ENCODE assay signal across 8 cellular contexts in genomic region chr1:150009604-150010387, GRCh38. TPM values are rescaled to one million over a fixed set of nuclear protein-coding genes. Genes with fewer than 3 reads are reported as not detected.
DNase-seq lines count a peak whose midpoint lies in the region; ATAC-seq and TF ChIP-seq lines count a peak whose summit lies in the region.

No MANE protein-coding gene starts in this region.

- DNase-seq in CD4-positive, CD25-positive, alpha-beta regulatory T cell: peak; percentile 10 to 54 (median 29)
- DNase-seq in GOT3 (lab: John Stamatoyannopoulos, UW): peak; percentile 3
- DNase-seq in NCI-H1105 treated with DMSO at 0.1 percent for 48 hours (lab: John Stamatoyannopoulos, UW): peak; percentile 48
- DNase-seq in activated CD4-positive, alpha-beta T cell treated with anti-CD3 and anti-CD28 coated beads for 36 hours: peak; percentile 82
- peak; percentile 60 for DNase-seq in colonic mucosa
- DNase-seq in left kidney (ENCODE audit: low read depth, low spot score): peak; percentile 85
- DNase-seq in stimulated activated CD4-positive, alpha-beta T cell treated with anti-CD3 and anti-CD28 coated beads, Interleukin-1b, Interleukin-23, amount 100 ng/mL, for 4 hours (ENCODE audit: low read depth in 2 of 2): peak; percentile 48
- DNase-seq in OCI-M2 (lab: John Stamatoyannopoulos, UW; ENCODE audit: unreplicated experiment): no peak

- H3K27ac ChIP-seq in CD4-positive, CD25-positive, alpha-beta regulatory T cell (ENCODE audit: insufficient read depth, low read length, poor library complexity, severe bottlenecking): peak overlapping the region; percentile 29
- peak overlapping the region; percentile 87 for H3K27ac ChIP-seq in colonic mucosa

- CTCF ChIA-PET in activated CD4-positive, alpha-beta T cell treated with anti-CD3 and anti-CD28 coated beads for 36 hours (lab: Charles Lee): interaction anchor here (0.6 to 4.4 kb wide), 6 partner anchors 13 to 122 kb away, joined by 3 to 34 read pairs (median 3); a partner anchor contains a TSS

- no peaks in the 10 kb centered on the region for H3K27me3 ChIP-seq in CD4-positive, CD25-positive, alpha-beta regulatory T cell (ENCODE audit: control insufficient read depth, insufficient read depth, low read length)
- no peaks in the 10 kb centered on the region for H3K27me3 ChIP-seq in colonic mucosa

- H3K4me1 ChIP-seq in CD4-positive, CD25-positive, alpha-beta regulatory T cell (ENCODE audit: control insufficient read depth, insufficient read depth, low read length, poor library complexity, severe bottlenecking): peaks cover 21% of the 10 kb centered on the region
- H3K4me1 ChIP-seq in colonic mucosa: no peaks in the 10 kb centered on the region

- no peak for TF ChIP-seq CTCF in colonic mucosa (IDR thresholded peaks at IDR 0.05)

- H3K36me3 ChIP-seq in CD4-positive, CD25-positive, alpha-beta regulatory T cell (ENCODE audit: control insufficient read depth, insufficient read depth, low read length): no peaks in the 10 kb centered on the region
- no peaks in the 10 kb centered on the region for H3K36me3 ChIP-seq in colonic mucosa

- peaks cover 26 to 37% (median 30%) of the 10 kb centered on the region in 4 donors for H3K4me1 Mint-ChIP-seq in CD4-positive, CD25-positive, alpha-beta regulatory T cell
- H3K4me1 Mint-ChIP-seq in activated CD4-positive, alpha-beta T cell treated with anti-CD3 and anti-CD28 coated beads for 36 hours: peaks cover 44% of the 10 kb centered on the region

- peak overlapping the region; percentile 95 to 100 (median 98) for H3K4me3 Mint-ChIP-seq in CD4-positive, CD25-positive, alpha-beta regulatory T cell
- peak overlapping the region; percentile 99 for H3K4me3 Mint-ChIP-seq in activated CD4-positive, alpha-beta T cell treated with anti-CD3 and anti-CD28 coated beads for 36 hours

- H3K36me3 Mint-ChIP-seq in CD4-positive, CD25-positive, alpha-beta regulatory T cell: peaks cover 5% of the 10 kb centered on the region
- H3K36me3 Mint-ChIP-seq in activated CD4-positive, alpha-beta T cell treated with anti-CD3 and anti-CD28 coated beads for 36 hours (ENCODE audit: low read depth): peaks cover 25% of the 10 kb centered on the region

- no peaks in the 10 kb centered on the region for H3K9me3 Mint-ChIP-seq in CD4-positive, CD25-positive, alpha-beta regulatory T cell
- no peaks in the 10 kb centered on the region for H3K9me3 Mint-ChIP-seq in activated CD4-positive, alpha-beta T cell treated with anti-CD3 and anti-CD28 coated beads for 36 hours (ENCODE audit: low read depth)

- POLR2A ChIA-PET in activated CD4-positive, alpha-beta T cell treated with anti-CD3 and anti-CD28 coated beads for 36 hours (lab: Charles Lee): interaction anchor here (0.7 to 1.7 kb wide), 6 partner anchors 12 to 619 kb away, joined by 3 to 13 read pairs (median 4); a partner anchor contains a TSS

- intact Hi-C loops in activated CD4-positive, alpha-beta T cell treated with anti-CD3 and anti-CD28 coated beads for 36 hours (cut with DNase I, micrococcal nuclease): loop anchor here in 1 of 2 experiments (1.0 to 5.0 kb wide), 11 partner anchors 13 to 620 kb away; partner anchors contain the start of genes ANP32E, BOLA1, ENSA and PLEKHO1
- intact Hi-C loops in colonic mucosa (cut with DNase I): loop anchor here (5.0 kb wide), 1 partner anchor 42 kb away; no protein-coding TSS in a partner anchor

- no peaks in the 10 kb centered on the region for H3K27me3 Mint-ChIP-seq in CD4-positive, CD25-positive, alpha-beta regulatory T cell
- no peaks in the 10 kb centered on the region for H3K27me3 Mint-ChIP-seq in activated CD4-positive, alpha-beta T cell treated with anti-CD3 and anti-CD28 coated beads for 36 hours

- H3K4me3 ChIP-seq in CD4-positive, CD25-positive, alpha-beta regulatory T cell (ENCODE audit: low read depth, low read length): peak overlapping the region; percentile 93
- peak overlapping the region; percentile 73 for H3K4me3 ChIP-seq in colonic mucosa

- peak; percentile 42 to 44 for ATAC-seq in CD4-positive, CD25-positive, alpha-beta regulatory T cell (ENCODE audit: low read depth in 2 of 2)
- peak; percentile 67 for ATAC-seq in activated CD4-positive, alpha-beta T cell treated with anti-CD3 and anti-CD28 coated beads for 36 hours

- H3K9me3 ChIP-seq in CD4-positive, CD25-positive, alpha-beta regulatory T cell (ENCODE audit: control insufficient read depth in 2 of 2, low read length in 2 of 2): no peaks in the 10 kb centered on the region
- no peaks in the 10 kb centered on the region for H3K9me3 ChIP-seq in colonic mucosa

- peak overlapping the region; percentile 93 to 99 (median 97) for H3K27ac Mint-ChIP-seq in CD4-positive, CD25-positive, alpha-beta regulatory T cell
- H3K27ac Mint-ChIP-seq in activated CD4-positive, alpha-beta T cell treated with anti-CD3 and anti-CD28 coated beads for 36 hours: peak overlapping the region; percentile 99

- peak overlapping the region; percentile 93 to 99 for H3K9ac ChIP-seq in colonic mucosa (ENCODE audit: low read depth in 2 of 2, low read length in 2 of 2)

RNA-seq across cellular contexts. Expression of gene OTUD7B, which starts 0.7 kb away (rescaled TPM):
- total RNA-seq in CD4-positive, CD25-positive, alpha-beta regulatory T cell: 6.7 TPM
- 1 to 10 TPM in 2 of 4 donors, under 1 TPM in 2; 0.57 to 1.3 (median 1.1) TPM for polyA plus RNA-seq in CD4-positive, CD25-positive, alpha-beta regulatory T cell
- 10 to 100 TPM; 18.5 to 20.1 TPM for total RNA-seq in activated CD4-positive, alpha-beta T cell treated with anti-CD3 and anti-CD28 coated beads for 36 hours
- total RNA-seq in colonic mucosa: 10 to 100 TPM; 33.7 to 38.7 TPM

RNA-seq across cellular contexts. Expression of gene VPS45, which starts 57.8 kb away (rescaled TPM):
- total RNA-seq in CD4-positive, CD25-positive, alpha-beta regulatory T cell: 23.4 TPM
- 10 to 100 TPM; 25.8 to 27.8 (median 26.3) TPM for polyA plus RNA-seq in CD4-positive, CD25-positive, alpha-beta regulatory T cell
- 10 to 100 TPM; 18.5 to 20.6 TPM for total RNA-seq in activated CD4-positive, alpha-beta T cell treated with anti-CD3 and anti-CD28 coated beads for 36 hours
- 10 to 100 TPM; 30.3 to 30.6 TPM for total RNA-seq in colonic mucosa
